Comparison of ENCODE assay signal across 8 cellular contexts in genomic region chr1:155308493-155309422, GRCh38. TPM values are rescaled to one million over a fixed set of nuclear protein-coding genes. Genes with fewer than 3 reads are reported as not detected.
DNase-seq lines count a peak whose midpoint lies in the region; ATAC-seq and TF ChIP-seq lines count a peak whose summit lies in the region.

TSS of gene FDPS (plus strand) at chr1:155308866. CDS start at chr1:155309790, 924 bp downstream.

- H3F3A ChIP-seq in OCI-LY1 (ENCODE audit: insufficient read depth, low read length), result no peaks in the 10 kb centered on the region

- no peaks in the 10 kb centered on the region for H4K20me1 ChIP-seq in OCI-LY1 (ENCODE audit: insufficient read depth, low read length)

- in situ Hi-C loops in endometrial microvascular endothelial cells (cut with HindIII; ENCODE audit: inconsistent ontology term, low pct_unique_long_range_greater_than_20kb, low sequenced_read_pairs), result no loop called here

- intact Hi-C loops in Calu3 (cut with micrococcal nuclease; ENCODE audit: unreplicated experiment), result loop anchor here (1.0 kb wide), 1 partner anchor 15 kb away; no protein-coding TSS in a partner anchor

- ATAC-seq in GM21447 (IDR thresholded peaks at IDR 0.05; ENCODE audit: unreplicated experiment), result peak; percentile 94

- no peak for TF ChIP-seq CTCF in Calu3 (IDR thresholded peaks at IDR 0.05; ENCODE audit: unreplicated experiment)
- TF ChIP-seq CTCF in OCI-LY1 (IDR thresholded peaks at IDR 0.05; ENCODE audit: low read length), result no peak

- H3K4me3 ChIP-seq in HUES64 (ENCODE audit: low read length) (peak within 1 kb of the TSS; percentile 89), OCI-LY1 (ENCODE audit: low read depth, low read length, poor library complexity, severe bottlenecking) (peak within 1 kb of the TSS; percentile 100), mesodermal cell (ENCODE audit: extremely low read depth, insufficient read depth, low read length, poor library complexity, severe bottlenecking) (peak within 1 kb of the TSS; percentile 96)

- H3K4me1 Mint-ChIP-seq in Calu3 (ENCODE audit: low read depth, unreplicated experiment), result peaks cover 60% of the 10 kb centered on the region

- peak within 1 kb of the TSS; percentile 90 for H3K4me3 Mint-ChIP-seq in Calu3 (ENCODE audit: low read depth, unreplicated experiment)

- H3K27ac ChIP-seq in HUES64 (ENCODE audit: low read depth, low read length) (peak within 1 kb of the TSS; percentile 77), OCI-LY1 (ENCODE audit: low read depth, low read length, poor library complexity, severe bottlenecking) (peak within 1 kb of the TSS; percentile 96), mesodermal cell (ENCODE audit: low read depth, low read length, severe bottlenecking) (peak within 1 kb of the TSS; percentile 92)

- peak within 1 kb of the TSS; percentile 87 for H3K9ac ChIP-seq in HUES64 (ENCODE audit: low read depth, low read length)
- H3K9ac ChIP-seq in OCI-LY1 (ENCODE audit: low read length), result peak within 1 kb of the TSS; percentile 100

- peak within 1 kb of the TSS; percentile 90 for H3K4me2 ChIP-seq in OCI-LY1 (ENCODE audit: low read length)

- WGBS in HUES64, result under 1% methylated on average over 51 of the region's 51 CpGs
- 0% methylated on average over 41 to 49 of the region's 51 CpGs for WGBS in mesodermal cell (ENCODE audit: insufficient coverage in 2 of 2), 2 experiments

- TSS peak; percentile 94 for BruUV-seq in Calu3 (replicated peaks; lab: Mats Ljungman, UMichigan)

- CTCF ChIA-PET in Calu3 (lab: Charles Lee), result interaction anchor here (0.7 to 1.9 kb wide), 4 partner anchors 15 to 58 kb away, joined by 3 to 18 read pairs (median 10); partner anchors contain the start of gene CLK2

- H3K36me3 ChIP-seq in HUES64 (ENCODE audit: insufficient read depth, low read length) (peaks cover 34% of the 10 kb centered on the region), OCI-LY1 (ENCODE audit: insufficient read depth, low read length) (peaks cover 44% of the 10 kb centered on the region), mesodermal cell (ENCODE audit: control insufficient read depth, insufficient read depth, low read length) (peaks cover 43% of the 10 kb centered on the region)

- H3K79me2 ChIP-seq in OCI-LY1 (ENCODE audit: insufficient read depth, low read length), result peaks cover 24% of the 10 kb centered on the region

- no peaks in the 10 kb centered on the region for H3K9me2 ChIP-seq in OCI-LY1 (ENCODE audit: low read depth, low read length)

- H3K9me3 ChIP-seq in HUES64 (ENCODE audit: insufficient read depth, low read depth, low read length) (no peaks in the 10 kb centered on the region), OCI-LY1 (ENCODE audit: low read length) (no peaks in the 10 kb centered on the region), mesodermal cell (ENCODE audit: control insufficient read depth, low read length) (no peaks in the 10 kb centered on the region)

- peaks cover 58% of the 10 kb centered on the region for H3K36me3 Mint-ChIP-seq in Calu3 (ENCODE audit: insufficient read depth, unreplicated experiment)

- peaks cover 3% of the 10 kb centered on the region; the same call in 1 of the 2 replicates for H3K4me1 ChIP-seq in HUES64 (ENCODE audit: insufficient read depth, low read length)
- H3K4me1 ChIP-seq in OCI-LY1 (ENCODE audit: insufficient read depth, low read length, severe bottlenecking), result peaks cover 44% of the 10 kb centered on the region
- H3K4me1 ChIP-seq in mesodermal cell (ENCODE audit: control insufficient read depth, insufficient read depth, low read length, poor library complexity, severe bottlenecking), result peaks cover 31% of the 10 kb centered on the region

- no peaks in the 10 kb centered on the region for H3K9me3 Mint-ChIP-seq in Calu3 (ENCODE audit: low read depth, unreplicated experiment)

- peak; percentile 98 for DNase-seq in Calu3
- DNase-seq in activated CD8-positive, alpha-beta memory T cell treated with anti-CD3 and anti-CD28 coated beads, Interleukin-2, amount 50 U/mL, for 4 hours, result peak; percentile 94
- DNase-seq in stimulated activated CD8-positive, alpha-beta memory T cell treated with anti-CD3 and anti-CD28 coated beads, Interleukin-15, amount 100 ng/mL, for 4 hours (ENCODE audit: low read depth in 2 of 2), result peak; percentile 94 to 97

- no peaks in the 10 kb centered on the region for H3K27me3 Mint-ChIP-seq in Calu3 (ENCODE audit: unreplicated experiment)

- H2AFZ ChIP-seq in OCI-LY1 (ENCODE audit: low read length), result no peak within 1 kb of the TSS

- H3K27me3 ChIP-seq in HUES64 (ENCODE audit: insufficient read depth, low read length) (no peaks in the 10 kb centered on the region), OCI-LY1 (ENCODE audit: insufficient read depth, low read length) (no peaks in the 10 kb centered on the region)

- peak within 1 kb of the TSS; percentile 97 for H3K27ac Mint-ChIP-seq in Calu3 (ENCODE audit: unreplicated experiment)

RNA-seq across cellular contexts. Expression of gene FDPS, which starts in this region (rescaled TPM):
- total RNA-seq in Calu3 (2022) (329 and 410 TPM in 2 replicates), endometrial microvascular endothelial cells (ENCODE audit: inconsistent ontology term) (362 TPM)
- polyA plus RNA-seq in HUES64 (2013, experiment 1 of 2), result 396 TPM
- 471 TPM for polyA plus RNA-seq in HUES64 (2013, experiment 2 of 2)
- polyA plus RNA-seq in mesodermal cell (2013, experiment 1 of 2), result 612 TPM
- 566 TPM for polyA plus RNA-seq in mesodermal cell (2013, experiment 2 of 2)

Comparison
In these comparisons a context has a peak if more than half of its experiments do, and no peak if none do; other contexts are left out.
1. Peak in every context shown above with its lines: DNase-seq, ATAC-seq, H3K4me3 ChIP-seq and H3K27ac ChIP-seq.